Comparison of ENCODE assay signal across 6 cellular contexts in the genomic region with DNA sequence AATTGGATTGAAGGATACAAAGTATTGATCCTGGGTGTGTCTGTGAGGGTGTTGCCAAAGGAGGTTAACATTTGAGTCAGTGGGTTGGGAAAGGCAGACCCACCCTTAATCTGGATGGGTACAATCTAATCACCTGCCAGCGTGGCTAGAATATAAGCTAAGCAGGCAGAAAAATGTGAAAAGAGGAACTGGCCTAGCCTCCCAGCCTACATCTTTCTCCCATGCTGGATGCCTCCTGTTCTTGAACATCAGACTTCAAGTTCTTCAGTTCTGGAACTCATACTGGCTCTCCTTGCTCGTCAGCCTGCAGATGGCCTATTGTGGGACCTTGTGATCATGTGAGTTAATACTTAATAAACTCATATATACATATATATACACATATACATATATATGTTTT. TPM values are rescaled to one million over a fixed set of nuclear protein-coding genes. Genes with fewer than 3 reads are reported as not detected.
"Had no signal": no experiment of that assay in that cellular context is flagged by ENCODE, and none has a peak within 500 bp of the region (broad histone marks: within the 10 kb centered on the region; RNA-seq: fewer than 3 reads in every experiment).

No MANE protein-coding gene starts in this region.

RNA-seq across cellular contexts. Expression of a gene that starts 5.5 kb away (rescaled TPM):
- total RNA-seq: aorta, astrocyte, body of pancreas, breast epithelium, cardiac septum, cerebellum had no signal
- polyA plus RNA-seq: aorta had no signal
